Comparison of ENCODE assay signal across 8 cellular contexts in the genomic region with DNA sequence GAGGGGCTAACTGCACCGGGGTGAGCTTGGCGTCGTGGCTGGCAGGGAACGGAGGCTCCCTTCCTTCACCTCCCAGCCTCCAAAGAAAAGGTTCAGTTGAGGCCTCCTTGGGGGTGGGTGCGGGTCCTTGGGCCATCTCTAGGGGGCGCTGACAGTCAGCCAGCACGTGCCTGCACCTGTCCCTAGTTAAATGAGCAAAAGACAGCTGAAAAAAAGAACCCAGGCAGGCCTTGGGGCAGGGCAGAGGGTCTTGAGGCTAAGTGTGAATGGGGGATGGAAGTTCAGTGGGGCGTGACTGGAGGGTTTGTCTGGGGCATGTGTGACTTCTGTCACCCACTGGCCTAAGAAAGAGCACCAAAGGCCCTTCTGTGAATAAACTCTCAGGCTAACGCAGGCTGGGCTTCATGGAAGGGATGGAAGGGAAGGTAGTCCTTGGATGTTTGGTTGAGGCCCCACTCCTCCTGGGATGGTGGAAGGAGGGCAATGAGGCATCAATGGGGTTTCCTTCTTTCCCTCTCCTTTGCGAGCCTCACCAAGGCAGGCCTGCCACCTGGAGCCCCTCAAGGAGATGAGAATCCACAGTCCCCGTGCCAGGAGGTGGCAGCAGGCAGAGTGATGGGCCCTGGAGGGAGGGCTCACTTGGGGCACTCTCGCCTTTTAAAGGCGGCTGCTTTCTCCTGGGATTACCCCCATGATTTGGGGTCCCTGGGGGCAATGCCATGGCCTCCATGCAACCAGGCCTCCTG. TPM values are rescaled to one million over a fixed set of nuclear protein-coding genes. Genes with fewer than 3 reads are reported as not detected.
DNase-seq lines count a peak whose midpoint lies in the region; ATAC-seq and TF ChIP-seq lines count a peak whose summit lies in the region.

No MANE protein-coding gene starts in this region.

- peak overlapping the region; percentile 42 for H3K4me3 Mint-ChIP-seq in activated naive CD4-positive, alpha-beta T cell treated with anti-CD3 and anti-CD28 coated beads for 36 hours

- H3K27ac Mint-ChIP-seq in activated naive CD4-positive, alpha-beta T cell treated with anti-CD3 and anti-CD28 coated beads for 36 hours, result peak overlapping the region; percentile 61

- DNase-seq in ELF-1 (ENCODE audit: low read depth, low spot score) (peak; percentile 81), OCI-LY7 (ENCODE audit: low spot score) (peak; percentile 80), iPS-NIHi7 (ENCODE audit: extremely low spot score) (peak; percentile 81), NCI-H1105 treated with DMSO at 0.1 percent for 48 hours (lab: John Stamatoyannopoulos, UW) (no peak)
- DNase-seq in activated naive CD4-positive, alpha-beta T cell treated with anti-CD3 and anti-CD28 coated beads for 36 hours, result peak; percentile 89
- peak; percentile 43 to 59 for DNase-seq in stimulated activated CD8-positive, alpha-beta memory T cell treated with anti-CD3 and anti-CD28 coated beads, Interleukin-15, amount 100 ng/mL, for 48 hours (ENCODE audit: low read depth in 2 of 2)

- BruUV-seq in OCI-LY7 (replicated peaks; lab: Mats Ljungman, UMichigan), result no TSS peak

- H3K9me3 Mint-ChIP-seq in activated naive CD4-positive, alpha-beta T cell treated with anti-CD3 and anti-CD28 coated beads for 36 hours, result no peaks in the 10 kb centered on the region

- H3K36me3 ChIP-seq in OCI-LY7 (ENCODE audit: insufficient read depth, low read length), result no peaks in the 10 kb centered on the region

- POLR2A ChIA-PET in OCI-LY7 (lab: Charles Lee), result interaction anchor here (0.9 to 4.1 kb wide), 3 partner anchors 36 to 51 kb away, joined by 3 to 13 read pairs (median 8); no protein-coding TSS in a partner anchor

- no peaks in the 10 kb centered on the region for H3K9me3 ChIP-seq in OCI-LY7 (ENCODE audit: low read length)

- peak overlapping the region; percentile 55 for H3K4me2 ChIP-seq in OCI-LY7 (ENCODE audit: low read length)

- ATAC-seq in HG02623 (IDR thresholded peaks at IDR 0.05; ENCODE audit: unreplicated experiment) (no peak), HG03460 (IDR thresholded peaks at IDR 0.05; ENCODE audit: unreplicated experiment) (no peak)

- no peaks in the 10 kb centered on the region for H3K79me2 ChIP-seq in OCI-LY7 (ENCODE audit: insufficient read depth, low read depth, low read length)

- peak overlapping the region; percentile 33; the same call in 1 of the 2 replicates for H2AFZ ChIP-seq in OCI-LY7 (ENCODE audit: low read length)

- no peaks in the 10 kb centered on the region for H4K20me1 ChIP-seq in OCI-LY7 (ENCODE audit: insufficient read depth, low read length)

- CTCF ChIA-PET in OCI-LY7 (lab: Charles Lee; ENCODE audit: unreplicated experiment), result interaction anchor here (0.6 to 2.9 kb wide), 5 partner anchors 30 to 58 kb away, joined by 3 to 20 read pairs (median 3); no protein-coding TSS in a partner anchor
- CTCF ChIA-PET in activated naive CD4-positive, alpha-beta T cell treated with anti-CD3 and anti-CD28 coated beads for 36 hours (lab: Charles Lee), result interaction anchor here (0.7 to 12.0 kb wide), 20 partner anchors 9 to 56 kb away, joined by 3 to 128 read pairs (median 8); a partner anchor contains a TSS

- no peaks in the 10 kb centered on the region for H3K9me2 ChIP-seq in OCI-LY7 (ENCODE audit: insufficient read depth, low read length)

- H3K36me3 Mint-ChIP-seq in activated naive CD4-positive, alpha-beta T cell treated with anti-CD3 and anti-CD28 coated beads for 36 hours (ENCODE audit: low read depth), result no peaks in the 10 kb centered on the region

- H3K4me1 ChIP-seq in OCI-LY7 (ENCODE audit: insufficient read depth, low read length, poor library complexity, severe bottlenecking), result peaks cover 52% of the 10 kb centered on the region

- no peaks in the 10 kb centered on the region for H3K27me3 Mint-ChIP-seq in activated naive CD4-positive, alpha-beta T cell treated with anti-CD3 and anti-CD28 coated beads for 36 hours (ENCODE audit: low read depth)

- no peak overlapping the region for H3K4me3 ChIP-seq in OCI-LY7 (ENCODE audit: low read depth, low read length, poor library complexity, severe bottlenecking)

- H3K4me1 Mint-ChIP-seq in activated naive CD4-positive, alpha-beta T cell treated with anti-CD3 and anti-CD28 coated beads for 36 hours (ENCODE audit: low read depth), result peaks cover 81% of the 10 kb centered on the region

- peak; percentile 94 for TF ChIP-seq CTCF in OCI-LY7 (conservative IDR thresholded peaks at IDR 0.05; ENCODE audit: low read length)

- intact Hi-C loops in OCI-LY7 (cut with micrococcal nuclease; ENCODE audit: unreplicated experiment), result loop anchor here (1.0 to 2.0 kb wide), 4 partner anchors 38 to 315 kb away; a partner anchor contains a TSS
- intact Hi-C loops in activated naive CD4-positive, alpha-beta T cell treated with anti-CD3 and anti-CD28 coated beads for 36 hours (cut with micrococcal nuclease), result loop anchor here (1.0 to 10.0 kb wide), 8 partner anchors 25 to 1035 kb away; a partner anchor contains a TSS

- no peak overlapping the region for H3K27ac ChIP-seq in OCI-LY7 (ENCODE audit: low read depth, low read length, poor library complexity, severe bottlenecking)

RNA-seq across cellular contexts. Expression of a gene that starts 56.2 kb away (rescaled TPM):
- total RNA-seq in OCI-LY7 (2014; rRNA removed; shearing (Covaris generic)), result 6.8 and 7.0 TPM in 2 replicates
- 37.2 and 43.8 TPM in 2 replicates for total RNA-seq in OCI-LY7 (2022)
- 10 to 100 TPM; 37.3 to 38.4 TPM for total RNA-seq in activated naive CD4-positive, alpha-beta T cell treated with anti-CD3 and anti-CD28 coated beads for 36 hours
